ENCODE assay signal across 34 cellular contexts in the genomic region with DNA sequence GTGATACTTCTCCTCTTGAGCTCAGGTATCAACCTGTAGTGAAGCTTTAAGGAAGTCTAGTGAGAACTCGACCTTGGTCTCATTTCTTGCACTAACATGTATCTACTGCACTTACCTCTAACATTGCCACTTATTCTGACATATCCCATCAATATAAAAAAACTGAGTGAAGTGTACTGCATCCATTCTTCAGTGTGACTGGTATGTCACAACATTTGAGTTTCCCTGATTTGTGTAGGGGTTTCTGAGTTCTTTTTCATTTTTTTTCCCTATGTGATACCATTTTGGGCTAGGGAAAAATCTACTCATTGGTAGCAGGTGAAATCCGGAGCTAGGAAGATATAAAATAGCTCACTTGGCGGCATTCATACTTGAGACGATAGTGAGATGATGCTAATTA.
"Had no signal": no experiment of that assay in that cellular context is flagged by ENCODE, and none has a peak within 500 bp of the region (broad histone marks: within the 10 kb centered on the region; RNA-seq: fewer than 3 reads in every experiment).

No MANE protein-coding gene starts in this region.

- DNase-seq: Karpas-422, Kasumi-1, MG63, MM.1S, MV-4-11, NCI-H1048, NCI-H1092, NCI-H1092 treated with DMSO at 0.1 percent for 48 hours, NCI-H1105, NCI-H1105 treated with DMSO at 0.1 percent for 48 hours, NCI-H1417, NCI-H1417 treated with DMSO at 0.1 percent for 48 hours, NCI-H1436, NCI-H1436 treated with DMSO at 0.1 percent for 48 hours, NCI-H146, NCI-H1694, NCI-H1694 treated with DMSO at 0.1 percent for 48 hours, NCI-H187, NCI-H187 treated with DMSO at 0.1 percent for 48 hours, NCI-H1930, NCI-H2029, NCI-H2029 treated with DMSO at 0.1 percent for 48 hours, NCI-H2081, NCI-H2081 treated with DMSO at 0.1 percent for 48 hours, NCI-H2107, NCI-H2171, NCI-H2171 treated with DMSO at 0.1 percent for 48 hours, NCI-H2227 treated with DMSO at 0.1 percent for 48 hours, NCI-H226, NCI-H345, NCI-H446, NCI-H446 treated with DMSO at 0.1 percent for 48 hours, NCI-H510A, NCI-H510A treated with DMSO at 0.1 percent for 48 hours had no signal

- H3K9me3 ChIP-seq: MG63 had no signal

- H3K36me3 ChIP-seq: MG63 had no signal

- H3K27me3 ChIP-seq: MG63 had no signal

- H3K4me3 ChIP-seq: MG63 had no signal
